ENCODE assay signal across 8 cellular contexts in the genomic region with DNA sequence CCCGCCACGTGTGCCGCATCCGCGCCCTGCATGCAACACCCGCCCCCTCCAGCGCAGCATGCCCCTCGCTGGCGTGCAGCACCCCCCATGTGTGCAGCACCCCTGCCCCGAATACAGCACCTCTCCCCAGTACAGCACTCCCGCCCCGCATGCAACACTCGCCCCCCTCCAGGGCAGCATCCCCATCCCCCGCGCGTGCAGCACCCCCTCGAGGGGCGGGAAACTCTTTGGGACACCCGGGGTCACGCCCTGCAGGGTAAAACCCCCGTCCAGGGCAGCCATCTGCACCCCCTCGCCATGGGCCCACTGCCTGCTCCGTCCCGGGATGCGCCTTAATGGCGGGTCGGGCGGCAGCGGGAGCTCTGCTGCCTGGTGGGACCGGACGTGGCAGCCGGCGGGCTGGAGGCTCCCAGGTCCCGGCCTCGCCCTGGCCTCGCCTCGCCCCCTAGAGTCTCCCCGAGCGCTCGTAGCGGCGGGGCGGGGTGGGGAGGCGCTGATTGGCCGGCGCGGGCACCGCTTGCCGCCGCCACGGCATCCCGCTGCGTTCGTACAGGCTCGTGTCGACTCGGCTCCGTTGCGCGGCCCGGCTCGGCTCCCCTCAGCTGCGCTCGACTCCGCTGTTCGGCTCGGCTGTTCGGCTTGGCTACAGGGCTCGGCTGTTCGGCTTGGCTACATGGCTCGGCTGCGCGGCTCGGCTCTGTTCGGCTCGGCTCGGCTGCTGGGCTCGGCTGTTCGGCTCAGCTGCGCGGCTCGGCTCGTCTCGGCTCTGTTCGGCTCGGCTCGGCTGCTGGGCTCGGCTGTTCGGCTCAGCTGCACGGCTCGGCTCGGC. TPM values are rescaled to one million over a fixed set of nuclear protein-coding genes. Genes with fewer than 3 reads are reported as not detected.
DNase-seq lines count a peak whose midpoint lies in the region; ATAC-seq lines count a peak whose summit lies in the region.

No MANE protein-coding gene starts in this region.

- H3K4me3 ChIP-seq in NT2/D1 (ENCODE audit: insufficient read length, low read depth) = peak overlapping the region; percentile 83

- no peaks in the 10 kb centered on the region for H3K36me3 ChIP-seq in NT2/D1 (ENCODE audit: insufficient read depth, insufficient read length, low read length)

- no peak overlapping the region for H3K27ac ChIP-seq in epithelial cell of prostate

- peak overlapping the region; percentile 98 for H3K9ac ChIP-seq in NT2/D1 (ENCODE audit: insufficient read length, low read depth)

- no peaks in the 10 kb centered on the region for H3K9me3 ChIP-seq in NT2/D1 (ENCODE audit: insufficient read depth, low read length)

- peaks cover 15% of the 10 kb centered on the region for H3K4me1 ChIP-seq in NT2/D1 (ENCODE audit: insufficient read depth, insufficient read length)

- peaks cover 28% of the 10 kb centered on the region for H3K27me3 ChIP-seq in NT2/D1 (ENCODE audit: insufficient read depth, insufficient read length)

- DNase-seq in CD1c-positive myeloid dendritic cell (ENCODE audit: extremely low spot score) = peak; percentile 98
- peak; percentile 96 for DNase-seq in HT-29 (ENCODE audit: low spot score)
- DNase-seq in NT2/D1 (ENCODE audit: low read depth, low spot score) = peak; percentile 98
- DNase-seq in activated T-cell treated with anti-CD3 and anti-CD28 coated beads for 4 hours = peak; percentile 89
- DNase-seq in epithelial cell of prostate (ENCODE audit: low read depth, low spot score) = peak; percentile 58
- DNase-seq in middle frontal gyrus (ENCODE audit: extremely low spot score, low spot score) = peak; percentile 94
- DNase-seq in stimulated activated CD8-positive, alpha-beta memory T cell treated with anti-CD3 and anti-CD28 coated beads, Interleukin-15, amount 100 ng/mL, for 48 hours (ENCODE audit: low read depth in 2 of 2) = peak; percentile 94 to 95

- peak; percentile 83 for ATAC-seq in GM21360 (IDR thresholded peaks at IDR 0.05; ENCODE audit: unreplicated experiment)

RNA-seq across cellular contexts. Expression of a gene that starts 0.4 kb away (rescaled TPM):
- 0.52 and 0.76 TPM in 2 replicates for total RNA-seq in HT-29 (2014; rRNA removed; shearing (Covaris generic))
